In genomic region chr6:3163248-3163594, GRCh38 we compare ENCODE assay signal across 1 cellular context.
A peak's percentile ranks its signal among the peaks of the same experiment; 100 is the strongest.
TF ChIP-seq lines count a peak whose summit lies in the region.

No MANE protein-coding gene starts in this region.

TF ChIP-seq in K562, 482 proteins besides CTCF, POLR2A, EP300 and RAD21 (continued from another document and continues in another):
- TF ChIP-seq ZNF639 (CRISPR knock-in tag; conservative IDR thresholded peaks at IDR 0.05 in 1 of 2, IDR thresholded peaks at IDR 0.05 in 1 of 2) = peak in 1 of 2 experiments; percentile 29; a peak in 2 of 4 replicates
- peak; percentile 34; the same call in 1 of the 2 replicates for TF ChIP-seq PYGO2 (tag; IDR thresholded peaks at IDR 0.05)
- TF ChIP-seq ZFP91 (CRISPR knock-in tag; IDR thresholded peaks at IDR 0.05) = no peak
- 0 out of 6 replicates have a peak, but pooled peaks of 1 of the 3 experiments have one; percentile 50 for TF ChIP-seq ZBTB11 (CRISPR knock-in tag; IDR thresholded peaks at IDR 0.05)
- TF ChIP-seq MTA3 (IDR thresholded peaks at IDR 0.05; ENCODE audit: borderline replicate concordance) = no peak
- 0 out of 2 replicates have a peak, but pooled peaks have one; percentile 10 for TF ChIP-seq OTX1 (CRISPR knock-in tag; IDR thresholded peaks at IDR 0.05)
- TF ChIP-seq KLF6 (CRISPR knock-in tag; IDR thresholded peaks at IDR 0.05; ENCODE audit: borderline replicate concordance) = peak; percentile 24; the same call in 1 of the 2 replicates
- TF ChIP-seq NR2C1 (IDR thresholded peaks at IDR 0.05) = no peak
- TF ChIP-seq NR2C1 (tag; IDR thresholded peaks at IDR 0.05) = no peak
- TF ChIP-seq ZNF324 (CRISPR knock-in tag; IDR thresholded peaks at IDR 0.05) = no peak
- TF ChIP-seq SMARCA4 (IDR thresholded peaks at IDR 0.05) = peak; percentile 64
- no peak for TF ChIP-seq RBM22 (IDR thresholded peaks at IDR 0.05; ENCODE audit: low read depth, low read length, poor library complexity, severe bottlenecking)
- no peak for TF ChIP-seq NR0B1 (IDR thresholded peaks at IDR 0.05; ENCODE audit: partially characterized antibody)
- peak; percentile 8; the same call in 1 of the 2 replicates for TF ChIP-seq BCOR (IDR thresholded peaks at IDR 0.05)
- TF ChIP-seq HMBOX1 (IDR thresholded peaks at IDR 0.05) = no peak
- peak; percentile 37; the same call in 1 of the 2 replicates for TF ChIP-seq MIER1 (IDR thresholded peaks at IDR 0.05; ENCODE audit: low read depth)
- TF ChIP-seq DLX4 (CRISPR knock-in tag; IDR thresholded peaks at IDR 0.05) = no peak
- TF ChIP-seq CEBPB (tag; IDR thresholded peaks at IDR 0.05) = peak; percentile 93
- TF ChIP-seq ATF7 (IDR thresholded peaks at IDR 0.05) = no peak
- TF ChIP-seq TCF3 (CRISPR knock-in tag; IDR thresholded peaks at IDR 0.05) = no peak
- TF ChIP-seq ZNF830 (CRISPR knock-in tag; IDR thresholded peaks at IDR 0.05) = no peak
- TF ChIP-seq GABPA (tag; conservative IDR thresholded peaks at IDR 0.05; ENCODE audit: low read depth) = 0 out of 2 replicates have a peak, but pooled peaks have one; percentile 20
- peak; percentile 82; the same call in 1 of the 2 replicates for TF ChIP-seq ZNF766 (CRISPR knock-in tag; conservative IDR thresholded peaks at IDR 0.05)
- TF ChIP-seq SIRT6 (IDR thresholded peaks at IDR 0.05; ENCODE audit: low read depth, low read length) = no peak
- TF ChIP-seq POLR2AphosphoS5 (IDR thresholded peaks at IDR 0.05; ENCODE audit: control insufficient read depth, insufficient read depth, low read depth, low read length) = peak; percentile 10; the same call in 1 of the 2 replicates
- peak in 1 of 2 experiments; percentile 21 for TF ChIP-seq AFF1 (IDR thresholded peaks at IDR 0.05; ENCODE audit: low read depth in 1 of 2, partially characterized antibody in 2 of 2)
- no peak for TF ChIP-seq ZNF121 (CRISPR knock-in tag; conservative IDR thresholded peaks at IDR 0.05)
- peak; percentile 80 for TF ChIP-seq ZNF384 (IDR thresholded peaks at IDR 0.05; ENCODE audit: low read depth, low read length)
- TF ChIP-seq ZFP1 (CRISPR knock-in tag; IDR thresholded peaks at IDR 0.05) = no peak
- 0 out of 2 replicates have a peak, but pooled peaks have one; percentile 8 for TF ChIP-seq DMBX1 (CRISPR knock-in tag; IDR thresholded peaks at IDR 0.05; ENCODE audit: borderline replicate concordance)
- TF ChIP-seq ZNF41 (CRISPR knock-in tag; conservative IDR thresholded peaks at IDR 0.05) = no peak
- TF ChIP-seq FOXO4 (CRISPR knock-in tag; IDR thresholded peaks at IDR 0.05) = no peak
- TF ChIP-seq CBX1 (IDR thresholded peaks at IDR 0.05; ENCODE audit: low read depth) = 0 out of 2 replicates have a peak, but pooled peaks have one; percentile 5
- TF ChIP-seq ZNF507 (tag; conservative IDR thresholded peaks at IDR 0.05) = no peak
- TF ChIP-seq NKRF (IDR thresholded peaks at IDR 0.05; ENCODE audit: borderline replicate concordance) = peak; percentile 26; the same call in 1 of the 2 replicates
- TF ChIP-seq KLF10 (CRISPR knock-in tag; IDR thresholded peaks at IDR 0.05) = no peak
- TF ChIP-seq ARNT (IDR thresholded peaks at IDR 0.05) = peak in 1 of 2 experiments; percentile 67; a peak in 1 of 4 replicates
- no peak for TF ChIP-seq BRD4 (IDR thresholded peaks at IDR 0.05)
- no peak for TF ChIP-seq TEAD2 (tag; IDR thresholded peaks at IDR 0.05)
- 0 out of 2 replicates have a peak, but pooled peaks have one; percentile 18 for TF ChIP-seq CEBPG (CRISPR knock-in tag; IDR thresholded peaks at IDR 0.05)
- peak; percentile 27 to 79; a peak in 3 of 4 replicates for TF ChIP-seq CEBPG (tag; conservative IDR thresholded peaks at IDR 0.05 in 1 of 2, IDR thresholded peaks at IDR 0.05 in 1 of 2)
- TF ChIP-seq ZFX (CRISPR knock-in tag; IDR thresholded peaks at IDR 0.05) = peak; percentile 69
- peak; percentile 9; the same call in 1 of the 2 replicates for TF ChIP-seq ELF4 (CRISPR knock-in tag; IDR thresholded peaks at IDR 0.05)
- peak; percentile 19 for TF ChIP-seq E2F8 (IDR thresholded peaks at IDR 0.05; ENCODE audit: low read depth, partially characterized antibody)
